In genomic region chr12:122757568-122757967, GRCh38 we compare ENCODE assay signal across 22 cellular contexts. TPM values are rescaled to one million over a fixed set of nuclear protein-coding genes. Genes with fewer than 3 reads are reported as not detected.
"Had no signal": no experiment of that assay in that cellular context is flagged by ENCODE, and none has a peak within 500 bp of the region (broad histone marks: within the 10 kb centered on the region; RNA-seq: fewer than 3 reads in every experiment).

No MANE protein-coding gene starts in this region.

- H3K9me3 ChIP-seq: ascending aorta, breast epithelium, heart right ventricle, transverse colon, vagina had no signal

- H3K36me3 ChIP-seq: breast epithelium had no signal

- DNase-seq: activated B cell treated with CpG ODN at 0.5 μM for 24 hours; activated CD4-positive, alpha-beta T cell treated with anti-CD3 and anti-CD28 coated beads, Interleukin-2, amount 10 ng/mL, durations not matched to agents 7 days and 5 days; activated gamma-delta T cell treated with Interleukin-2 at 50 U/mL for 16 hours; cerebellar nuclear complex; effector memory CD4-positive, alpha-beta T cell; heart right ventricle; islet precursor cell; naive B cell; retina; stimulated activated CD4-positive, alpha-beta T cell treated with anti-CD3 and anti-CD28 coated beads, Interleukin-4, amount 100 ng/mL, for 4 hours; stimulated activated CD8-positive, alpha-beta memory T cell treated with anti-CD3 and anti-CD28 coated beads, Interleukin-4, amount 100 ng/mL, for 48 hours; stimulated activated naive CD4-positive, alpha-beta T cell treated with Interleukin-2 at 50 U/mL for 16 hours; transverse colon had no signal

- H3K27me3 ChIP-seq: ascending aorta, breast epithelium, heart right ventricle, transverse colon, vagina had no signal

- H3K27me3 Mint-ChIP-seq: activated B cell treated with CpG ODN at 0.5 μM for 24 hours; activated CD4-positive, alpha-beta T cell treated with anti-CD3 and anti-CD28 coated beads, Interleukin-2, amount 10 ng/mL, durations not matched to agents 7 days and 5 days; dendritic cell treated with granulocyte-macrophage colony-stimulating factor and Interleukin-4, amounts not matched to agents 40 ng/mL and 50 ng/mL, for 4 days; naive B cell had no signal

- H3K27ac ChIP-seq: ascending aorta, breast epithelium, epithelial cell of prostate, heart right ventricle, transverse colon, vagina had no signal

- H3K27ac Mint-ChIP-seq: activated B cell treated with CpG ODN at 0.5 μM for 24 hours; activated CD4-positive, alpha-beta T cell treated with anti-CD3 and anti-CD28 coated beads, Interleukin-2, amount 10 ng/mL, durations not matched to agents 7 days and 5 days; dendritic cell treated with granulocyte-macrophage colony-stimulating factor and Interleukin-4, amounts not matched to agents 40 ng/mL and 50 ng/mL, for 4 days had no signal

- H3K4me3 ChIP-seq: ascending aorta, breast epithelium, heart right ventricle, transverse colon, vagina had no signal

- H3K4me3 Mint-ChIP-seq: activated B cell treated with CpG ODN at 0.5 μM for 24 hours; activated CD4-positive, alpha-beta T cell treated with anti-CD3 and anti-CD28 coated beads, Interleukin-2, amount 10 ng/mL, durations not matched to agents 7 days and 5 days; dendritic cell treated with granulocyte-macrophage colony-stimulating factor and Interleukin-4, amounts not matched to agents 40 ng/mL and 50 ng/mL, for 4 days had no signal

- ATAC-seq: heart right ventricle had no signal

- H3K9me3 Mint-ChIP-seq: activated B cell treated with CpG ODN at 0.5 μM for 24 hours; activated CD4-positive, alpha-beta T cell treated with anti-CD3 and anti-CD28 coated beads, Interleukin-2, amount 10 ng/mL, durations not matched to agents 7 days and 5 days; dendritic cell treated with granulocyte-macrophage colony-stimulating factor and Interleukin-4, amounts not matched to agents 40 ng/mL and 50 ng/mL, for 4 days; naive B cell had no signal

RNA-seq across cellular contexts. Expression of gene CCDC62, which starts 16.8 kb away (rescaled TPM):
- total RNA-seq: ascending aorta had no signal

RNA-seq across cellular contexts. Expression of gene HCAR1, which starts 26.9 kb away (rescaled TPM):
- total RNA-seq: activated B cell treated with CpG ODN at 0.5 μM for 24 hours, ascending aorta, lung microvascular endothelial cell had no signal

RNA-seq across cellular contexts. Expression of gene HCAR3, which starts 41.0 kb away (rescaled TPM):
- total RNA-seq: activated B cell treated with CpG ODN at 0.5 μM for 24 hours; activated CD4-positive, alpha-beta T cell treated with anti-CD3 and anti-CD28 coated beads, Interleukin-2, amount 10 ng/mL, durations not matched to agents 7 days and 5 days; activated CD8-positive, alpha-beta memory T cell treated with anti-CD3 and anti-CD28 coated beads for 36 hours; ascending aorta; frontal cortex; lung microvascular endothelial cell; skeletal muscle tissue; transverse colon had no signal

RNA-seq across cellular contexts. Expression of gene HCAR2, which starts 54.4 kb away (rescaled TPM):
- total RNA-seq: activated B cell treated with CpG ODN at 0.5 μM for 24 hours; activated CD4-positive, alpha-beta T cell treated with anti-CD3 and anti-CD28 coated beads, Interleukin-2, amount 10 ng/mL, durations not matched to agents 7 days and 5 days; activated CD8-positive, alpha-beta memory T cell treated with anti-CD3 and anti-CD28 coated beads for 36 hours; lung microvascular endothelial cell had no signal
